ENCODE assay signal across 33 cellular contexts in genomic region chr11:59674291-59674690, GRCh38. TPM values are rescaled to one million over a fixed set of nuclear protein-coding genes. Genes with fewer than 3 reads are reported as not detected.
"Had no signal": no experiment of that assay in that cellular context is flagged by ENCODE, and none has a peak within 500 bp of the region (broad histone marks: within the 10 kb centered on the region; RNA-seq: fewer than 3 reads in every experiment).

No MANE protein-coding gene starts in this region.

- H3K9me3 ChIP-seq: ascending aorta had no signal

- H3K27me3 ChIP-seq: ascending aorta, cardiac muscle cell had no signal

- H3K27ac ChIP-seq: ascending aorta, cardiac muscle cell, VCaP had no signal

- ATAC-seq: activated CD8-positive, alpha-beta memory T cell treated with anti-CD3 and anti-CD28 coated beads, Interleukin-2, amount 10 ng/mL, durations not matched to agents 7 days and 5 days; activated CD8-positive, alpha-beta T cell treated with anti-CD3 and anti-CD28 coated beads, Interleukin-2, amount 10 ng/mL, durations not matched to agents 7 days and 5 days; activated naive CD8-positive, alpha-beta T cell treated with anti-CD3 and anti-CD28 coated beads, Interleukin-2, amount 50 U/mL, for 24 hours; T-cell; T-helper 17 cell had no signal

- H3K4me3 ChIP-seq: ascending aorta, cardiac muscle cell had no signal

- DNase-seq: activated B cell treated with CpG ODN at 0.5 μM for 24 hours; activated CD4-positive, alpha-beta memory T cell treated with anti-CD3 and anti-CD28 coated beads, Interleukin-2, amount 10 ng/mL, durations not matched to agents 7 days and 5 days; activated CD4-positive, alpha-beta T cell treated with anti-CD3 and anti-CD28 coated beads for 4 hours; activated CD4-positive, alpha-beta T cell treated with anti-CD3 and anti-CD28 coated beads, Interleukin-2, amount 10 ng/mL, durations not matched to agents 7 days and 5 days; activated CD4-positive, alpha-beta T cell treated with anti-CD3 and anti-CD28 coated beads, Interleukin-2, amount 50 U/mL, for 48 hours; activated CD4-positive, CD25-positive, alpha-beta regulatory T cell treated with anti-CD3 and anti-CD28 coated beads, Interleukin-2, amount 50 U/mL, for 72 hours; activated CD8-positive, alpha-beta memory T cell treated with anti-CD3 and anti-CD28 coated beads for 24 hours; activated CD8-positive, alpha-beta memory T cell treated with anti-CD3 and anti-CD28 coated beads, Interleukin-2, amount 10 ng/mL, durations not matched to agents 7 days and 5 days; activated CD8-positive, alpha-beta memory T cell treated with anti-CD3 and anti-CD28 coated beads, Interleukin-2, amount 50 U/mL, for 48 hours; activated CD8-positive, alpha-beta T cell treated with anti-CD3 and anti-CD28 coated beads, Interleukin-2, amount 10 ng/mL, durations not matched to agents 7 days and 5 days; activated effector memory CD4-positive, alpha-beta T cell treated with Interleukin-2 at 50 U/mL for 16 hours; activated gamma-delta T cell; activated naive CD4-positive, alpha-beta T cell treated with anti-CD3 and anti-CD28 coated beads, Interleukin-2, amount 10 ng/mL, durations not matched to agents 7 days and 5 days; activated naive CD4-positive, alpha-beta T cell treated with Interleukin-2 at 50 U/mL for 16 hours; activated naive CD8-positive, alpha-beta T cell treated with anti-CD3 and anti-CD28 coated beads, Interleukin-2, amount 10 ng/mL, durations not matched to agents 7 days and 5 days; activated naive CD8-positive, alpha-beta T cell treated with anti-CD3 and anti-CD28 coated beads, Interleukin-2, amount 50 U/mL, for 24 hours; activated T-cell treated with anti-CD3 and anti-CD28 coated beads, Interleukin-2, amount 50 U/mL, for 24 hours; activated T-cell treated with anti-CD3 and anti-CD28 coated beads, Interleukin-2, amount 50 U/mL, for 48 hours; amygdala; anterior cingulate cortex; caudate nucleus; cerebellar nuclear complex; T-cell; T-helper 17 cell had no signal

- H3K36me3 ChIP-seq: ascending aorta, cardiac muscle cell had no signal

RNA-seq across cellular contexts. Expression of gene OR10V1, which starts 39.4 kb away (rescaled TPM):
- total RNA-seq: activated B cell treated with CpG ODN at 0.5 μM for 24 hours; activated CD4-positive, alpha-beta memory T cell treated with anti-CD3 and anti-CD28 coated beads, Interleukin-2, amount 10 ng/mL, durations not matched to agents 7 days and 5 days; activated CD4-positive, alpha-beta T cell treated with anti-CD3 and anti-CD28 coated beads, Interleukin-2, amount 10 ng/mL, durations not matched to agents 7 days and 5 days; activated CD8-positive, alpha-beta memory T cell treated with anti-CD3 and anti-CD28 coated beads, Interleukin-2, amount 10 ng/mL, durations not matched to agents 7 days and 5 days; activated CD8-positive, alpha-beta T cell treated with anti-CD3 and anti-CD28 coated beads, Interleukin-2, amount 10 ng/mL, durations not matched to agents 7 days and 5 days; activated naive CD8-positive, alpha-beta T cell treated with anti-CD3 and anti-CD28 coated beads, Interleukin-2, amount 10 ng/mL, durations not matched to agents 7 days and 5 days; activated T-helper 2 cell treated with anti-CD3 and anti-CD28 coated beads, Interferon-gamma antibody, Interleukin-2, Interleukin-4, amounts not matched to agents 10 μg/mL and 5 μg/mL and 100 μg/mL, durations not matched to agents 14 hours and 24 hours and 36 hours; ascending aorta; bronchial epithelial cell; cardiac muscle cell; chondrocyte; T-cell; T-helper 1 cell treated with Interleukin-12 subunit alpha and Interleukin-12 subunit beta and Interleukin-4 antibody, amounts not matched to agents 30 ng/mL and 1 ng/mL, for 36 hours; T-helper 17 cell; T-helper 2 cell treated with Interferon-gamma antibody and Interleukin-4, amounts not matched to agents 100 ng/mL and 5 ng/mL, for 36 hours had no signal
- polyA plus RNA-seq: adipose tissue, cardiac muscle cell had no signal
